In genomic region chr10:103661198-103661950, GRCh38 we compare ENCODE assay signal across 8 cellular contexts.
A peak's percentile ranks its signal among the peaks of the same experiment; 100 is the strongest.
DNase-seq lines count a peak whose midpoint lies in the region; ATAC-seq and TF ChIP-seq lines count a peak whose summit lies in the region.

No MANE protein-coding gene starts in this region.

- TF ChIP-seq CTCF in AG04449 (IDR thresholded peaks at IDR 0.05; ENCODE audit: insufficient read depth, low read length, missing control alignments) (no peak), GM23338 (conservative IDR thresholded peaks at IDR 0.05; ENCODE audit: low read depth in 2 of 2) (no peak), astrocyte of the spinal cord (IDR thresholded peaks at IDR 0.05; ENCODE audit: low read depth, low read length) (no peak), endothelial cell (IDR thresholded peaks at IDR 0.05; ENCODE audit: unreplicated experiment) (no peak)

- H3K9me3 Mint-ChIP-seq in GM23338 (no peaks in the 10 kb centered on the region), endothelial cell (ENCODE audit: unreplicated experiment) (no peaks in the 10 kb centered on the region)

- H3K9me3 ChIP-seq in SK-N-MC (ENCODE audit: low read depth, low read length) (no peaks in the 10 kb centered on the region), iPS-20b (ENCODE audit: insufficient read depth, low read depth, low read length) (peaks cover 3% of the 10 kb centered on the region; the same call in 1 of the 2 replicates)

- no peaks in the 10 kb centered on the region for H3K27me3 ChIP-seq in GM23338 (ENCODE audit: insufficient read depth)
- H3K27me3 ChIP-seq in iPS-20b (ENCODE audit: insufficient read depth, low read length): no peaks in the 10 kb centered on the region

- peak overlapping the region; percentile 71 for H3K4me2 ChIP-seq in GM23338

- CTCF ChIA-PET in AG04449 (lab: Yijun Ruan, JAX): interaction anchor here (0.6 to 9.1 kb wide), 19 partner anchors 9 to 197 kb away, joined by 3 to 84 read pairs (median 5); no protein-coding TSS in a partner anchor

- H4K20me1 ChIP-seq in GM23338 (replicated peaks; ENCODE audit: insufficient read depth): no peaks in the 10 kb centered on the region

- H3K4me3 Mint-ChIP-seq in GM23338 (peak overlapping the region; percentile 51; the same call in 2 of the 3 replicates), endothelial cell (ENCODE audit: unreplicated experiment) (no peak overlapping the region)

- peaks cover 20% of the 10 kb centered on the region for H3K36me3 Mint-ChIP-seq in GM23338 (ENCODE audit: low read depth)
- H3K36me3 Mint-ChIP-seq in endothelial cell (ENCODE audit: low read depth, unreplicated experiment): peaks cover 35% of the 10 kb centered on the region

- H3K9ac ChIP-seq in SK-N-MC (ENCODE audit: insufficient read length): no peak overlapping the region
- H3K9ac ChIP-seq in iPS-20b (ENCODE audit: low read depth, low read length): peak overlapping the region; percentile 59; the same call in 1 of the 2 replicates

- H3K4me3 ChIP-seq in AG04449 (ENCODE audit: low read depth, low read length) (peak overlapping the region; percentile 83), GM23338 (peak overlapping the region; percentile 17; the same call in 1 of the 2 replicates), SK-N-MC (no peak overlapping the region), astrocyte of the spinal cord (ENCODE audit: low read depth, low read length) (peak overlapping the region; percentile 50), iPS-20b (ENCODE audit: low read length) (peak overlapping the region; percentile 51; the same call in 1 of the 2 replicates)

- POLR2A ChIA-PET in AG04449 (lab: Yijun Ruan, JAX): interaction anchor here (0.7 to 3.1 kb wide), 11 partner anchors 9 to 69 kb away, joined by 3 to 29 read pairs (median 6); no protein-coding TSS in a partner anchor

- in situ Hi-C loops in astrocyte of the spinal cord (cut with HindIII; ENCODE audit: low sequenced_read_pairs): no loop called here

- no peak overlapping the region for H3K27ac Mint-ChIP-seq in GM23338
- H3K27ac Mint-ChIP-seq in endothelial cell (ENCODE audit: unreplicated experiment): no peak overlapping the region

- H2AFZ ChIP-seq in GM23338: peak overlapping the region; percentile 78

- H3K36me3 ChIP-seq in GM23338 (ENCODE audit: insufficient read depth) (no peaks in the 10 kb centered on the region), SK-N-MC (ENCODE audit: insufficient read depth, low read length) (no peaks in the 10 kb centered on the region; the same call in 1 of the 2 replicates), iPS-20b (ENCODE audit: insufficient read depth, low read depth, low read length) (peaks cover 6% of the 10 kb centered on the region; the same call in 1 of the 2 replicates)

- peak; percentile 79 for ATAC-seq in GM23338
- no peak for ATAC-seq in HG03159 (IDR thresholded peaks at IDR 0.05; ENCODE audit: unreplicated experiment)

- H3K4me1 Mint-ChIP-seq in GM23338 (peaks cover 12% of the 10 kb centered on the region; the same call in 2 of the 3 replicates), endothelial cell (ENCODE audit: unreplicated experiment) (peaks cover 10% of the 10 kb centered on the region)

- no peaks in the 10 kb centered on the region for H3F3A ChIP-seq in GM23338 (replicated peaks; ENCODE audit: low read depth)

- H3K9me2 ChIP-seq in GM23338 (ENCODE audit: insufficient read depth): no peaks in the 10 kb centered on the region

- no peaks in the 10 kb centered on the region for H3K79me2 ChIP-seq in GM23338 (replicated peaks; ENCODE audit: insufficient read depth)

- H3K4me1 ChIP-seq in GM23338 (ENCODE audit: insufficient read depth): no peaks in the 10 kb centered on the region
- no peaks in the 10 kb centered on the region; the same call in 1 of the 2 replicates for H3K4me1 ChIP-seq in iPS-20b (ENCODE audit: insufficient read depth, low read length)

- H3K27me3 Mint-ChIP-seq in GM23338 (ENCODE audit: insufficient read depth, low read depth, poor library complexity) (no peaks in the 10 kb centered on the region), endothelial cell (ENCODE audit: unreplicated experiment) (peaks cover 14% of the 10 kb centered on the region)

- H3K27ac ChIP-seq in GM23338 (ENCODE audit: low read depth) (peak overlapping the region; percentile 72; the same call in 1 of the 2 replicates), SK-N-MC (no peak overlapping the region), iPS-20b (ENCODE audit: low read length) (no peak overlapping the region)

- DNase-seq in AG04449 (ENCODE audit: low read depth, low spot score) (peak; percentile 83), GM23338 (ENCODE audit: low spot score) (peak; percentile 81), SK-N-MC (ENCODE audit: low read depth, low spot score) (peak; percentile 10), astrocyte of the spinal cord (ENCODE audit: low read depth, low spot score) (peak; percentile 84), smooth muscle cell of the brain vasculature (ENCODE audit: low read depth, low spot score) (peak; percentile 90), endothelial cell (ENCODE audit: low spot score) (no peak)

TF ChIP-seq in GM23338, 12 proteins besides CTCF, POLR2A, EP300 and RAD21:
- TF ChIP-seq REST (IDR thresholded peaks at IDR 0.05; ENCODE audit: unreplicated experiment) (no peak), JUNB (IDR thresholded peaks at IDR 0.05; ENCODE audit: unreplicated experiment) (no peak), ZNF114 (CRISPR knock-in tag; IDR thresholded peaks at IDR 0.05) (no peak), STAT1 (IDR thresholded peaks at IDR 0.05; ENCODE audit: unreplicated experiment) (no peak), POLR2AphosphoS5 (IDR thresholded peaks at IDR 0.05; ENCODE audit: low read depth) (peak; percentile 49), ETS1 (IDR thresholded peaks at IDR 0.05) (no peak)
TF ChIP-seq in GM23338: peak in this region for 1.
